In the genomic region with DNA sequence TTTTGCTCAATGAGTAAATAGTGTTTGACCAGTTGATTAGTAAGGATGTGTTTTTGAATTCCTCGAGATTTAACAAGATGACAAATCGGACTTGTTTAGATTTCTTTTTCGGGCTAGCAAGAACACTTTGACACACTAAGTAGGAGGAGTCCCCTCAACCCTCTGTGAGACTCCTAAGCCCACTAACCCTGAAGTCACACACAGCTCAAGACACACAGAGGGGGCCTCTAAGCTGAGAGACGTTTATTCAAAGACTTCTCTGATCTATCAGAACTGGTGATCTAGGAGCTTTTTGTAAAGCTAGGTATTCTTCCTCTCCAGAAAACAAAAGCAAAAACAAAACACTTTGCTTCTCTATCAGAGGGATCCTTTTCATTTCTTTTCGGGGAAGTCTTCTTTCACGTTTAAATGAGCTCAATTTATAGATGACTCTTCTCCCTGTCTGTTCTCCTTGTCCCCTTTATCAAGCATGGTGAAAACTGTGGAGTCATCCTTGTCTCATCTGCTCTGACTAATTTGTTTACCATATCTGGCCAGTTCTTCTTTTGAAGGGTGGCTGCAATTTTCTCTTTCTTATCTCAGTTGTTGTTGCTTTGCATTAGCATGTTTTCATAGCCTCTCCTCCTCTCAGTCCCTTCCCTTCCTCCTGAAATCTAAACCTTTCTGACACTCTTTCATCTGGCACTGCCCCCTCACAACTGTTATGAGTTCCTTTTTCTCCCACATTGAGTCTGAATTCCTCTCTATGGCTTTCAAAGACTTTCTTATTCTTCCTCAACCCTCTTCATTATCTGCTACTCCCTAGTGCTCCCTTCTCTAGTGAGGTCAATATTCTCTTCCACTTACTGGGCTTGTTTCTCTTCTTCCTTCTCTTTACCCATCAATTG, we compare ENCODE assay signal across 12 cellular contexts.
A peak's percentile ranks its signal among the peaks of the same experiment; 100 is the strongest.
DNase-seq lines count a peak whose midpoint lies in the region; ATAC-seq lines count a peak whose summit lies in the region.
"Had no signal": no experiment of that assay in that cellular context is flagged by ENCODE, and none has a peak within 500 bp of the region (broad histone marks: within the 10 kb centered on the region; RNA-seq: fewer than 3 reads in every experiment).

No MANE protein-coding gene starts in this region.

- peak overlapping the region; percentile 85 for H3K9ac ChIP-seq in mesenchymal stem cell (ENCODE audit: low read length)

- no peaks in the 10 kb centered on the region for H3K79me1 ChIP-seq in mesenchymal stem cell (replicated peaks; ENCODE audit: low read length, poor library complexity, severe bottlenecking)

- H4K91ac ChIP-seq in mesenchymal stem cell (ENCODE audit: low read length) = no peak overlapping the region

- H3K14ac ChIP-seq in mesenchymal stem cell (ENCODE audit: low read length in 2 of 2) = no peak overlapping the region

- DNase-seq in EL (peak; percentile 82), HPDE6-E6E7 (ENCODE audit: extremely low spot score) (peak; percentile 43), mesenchymal stem cell (peak; percentile 94), NCI-H1694 (lab: John Stamatoyannopoulos, UW) (no peak), posterior vena cava (ENCODE audit: low spot score) (no peak), SHP77 treated with DMSO at 0.1 percent for 48 hours (lab: John Stamatoyannopoulos, UW) (no peak), DMS 273 (lab: John Stamatoyannopoulos, UW; ENCODE audit: unreplicated experiment) (no peak)
- DNase-seq: GDM1, left lung, NCI-H1694 treated with DMSO at 0.1 percent for 48 hours had no signal

- H3K23ac ChIP-seq in mesenchymal stem cell (ENCODE audit: low read length in 2 of 2) = no peak overlapping the region

- H3K4ac ChIP-seq in mesenchymal stem cell (ENCODE audit: low read depth in 1 of 2, low read length in 2 of 2) = no peak overlapping the region

- H3K27ac Mint-ChIP-seq in activated T-helper 17 cell treated with anti-CD3 and anti-CD28 coated beads, Interleukin-2, amount 50 U/mL, for 72 hours = no peak overlapping the region

- no peak overlapping the region for H3K4me2 ChIP-seq in mesenchymal stem cell (ENCODE audit: low read length, poor library complexity, severe bottlenecking)

- no peak overlapping the region for H4K8ac ChIP-seq in mesenchymal stem cell (ENCODE audit: low read length)

- ATAC-seq in activated T-helper 17 cell treated with anti-CD3 and anti-CD28 coated beads, Interleukin-2, amount 50 U/mL, for 72 hours (replicated peaks) = peak; percentile 56
- ATAC-seq: HCT116, left lung had no signal

- intact Hi-C loops in posterior vena cava (cut with DNase I) = no loop called here

- no peaks in the 10 kb centered on the region for H3K9me3 ChIP-seq in mesenchymal stem cell (ENCODE audit: control insufficient read depth, low read length)
- H3K9me3 ChIP-seq: left lung had no signal

- no peaks in the 10 kb centered on the region for H3K36me3 Mint-ChIP-seq in activated T-helper 17 cell treated with anti-CD3 and anti-CD28 coated beads, Interleukin-2, amount 50 U/mL, for 72 hours (ENCODE audit: low read depth)

- H3K9me3 Mint-ChIP-seq in activated T-helper 17 cell treated with anti-CD3 and anti-CD28 coated beads, Interleukin-2, amount 50 U/mL, for 72 hours = no peaks in the 10 kb centered on the region

- H2BK15ac ChIP-seq in mesenchymal stem cell (ENCODE audit: low read depth, poor library complexity, severe bottlenecking) = no peak overlapping the region

- no peaks in the 10 kb centered on the region for H3K27me3 ChIP-seq in mesenchymal stem cell (ENCODE audit: control insufficient read depth in 1 of 2, insufficient read depth in 1 of 2, low read length in 2 of 2)
- H3K27me3 ChIP-seq: left lung had no signal

- no peak overlapping the region for H3K27ac ChIP-seq in mesenchymal stem cell (ENCODE audit: low read length, poor library complexity, severe bottlenecking)

- no peaks in the 10 kb centered on the region for H3K36me3 ChIP-seq in mesenchymal stem cell (ENCODE audit: control insufficient read depth in 1 of 2, insufficient read depth in 2 of 2, low read depth in 1 of 2, low read length in 2 of 2)
- H3K36me3 ChIP-seq: left lung had no signal

- peaks cover 25% of the 10 kb centered on the region for H3K27me3 Mint-ChIP-seq in activated T-helper 17 cell treated with anti-CD3 and anti-CD28 coated beads, Interleukin-2, amount 50 U/mL, for 72 hours

- H2BK5ac ChIP-seq in mesenchymal stem cell (ENCODE audit: low read depth, low read length, poor library complexity, severe bottlenecking) = no peak overlapping the region

- no peak overlapping the region for H3K4me3 Mint-ChIP-seq in activated T-helper 17 cell treated with anti-CD3 and anti-CD28 coated beads, Interleukin-2, amount 50 U/mL, for 72 hours

- peak overlapping the region; percentile 77 for H2BK120ac ChIP-seq in mesenchymal stem cell (ENCODE audit: low read depth, low read length)

- H3K18ac ChIP-seq in mesenchymal stem cell (ENCODE audit: low read depth in 1 of 2, low read length in 2 of 2) = peak overlapping the region in 1 of 2 experiments; percentile 58

- peaks cover 15% of the 10 kb centered on the region for H3K4me1 Mint-ChIP-seq in activated T-helper 17 cell treated with anti-CD3 and anti-CD28 coated beads, Interleukin-2, amount 50 U/mL, for 72 hours

- 8% methylated on average over 4 of the region's 6 CpGs for WGBS in mesenchymal stem cell

- no peak overlapping the region for H2AK5ac ChIP-seq in mesenchymal stem cell (ENCODE audit: low read length, severe bottlenecking)

- H3K4me1 ChIP-seq in mesenchymal stem cell (ENCODE audit: control insufficient read depth, insufficient read depth, low read depth, low read length) = peaks cover 7% of the 10 kb centered on the region

- peak overlapping the region in 1 of 2 experiments; percentile 15 for H2BK12ac ChIP-seq in mesenchymal stem cell (ENCODE audit: low read length in 2 of 2)

- peak overlapping the region in 1 of 2 experiments; percentile 18 for H3K4me3 ChIP-seq in mesenchymal stem cell (ENCODE audit: insufficient read depth in 1 of 2, low read depth in 1 of 2, low read length in 2 of 2)
- H3K4me3 ChIP-seq: left lung had no signal

- H2AFZ ChIP-seq in mesenchymal stem cell (ENCODE audit: low read depth, low read length) = no peak overlapping the region

Comparison
In these comparisons a context has a peak if more than half of its experiments do, and no peak if none do; other contexts are left out.
1. DNase-seq: peak in EL (single experiment), HPDE6-E6E7 (single experiment) and mesenchymal stem cell (single experiment); none in NCI-H1694 (single experiment), posterior vena cava (single experiment), SHP77 treated with DMSO at 0.1 percent for 48 hours (single experiment) and DMS 273 (single experiment).